ENCODE assay signal across 16 cellular contexts in genomic region chr10:129323877-129324276, GRCh38.
"Had no signal": no experiment of that assay in that cellular context is flagged by ENCODE, and none has a peak within 500 bp of the region (broad histone marks: within the 10 kb centered on the region; RNA-seq: fewer than 3 reads in every experiment).

No MANE protein-coding gene starts in this region.

- H3K4me3 ChIP-seq: esophagus squamous epithelium, neural progenitor cell, ovary, right lobe of liver, tibial artery, upper lobe of right lung, vagina had no signal

- H3K4me1 ChIP-seq: esophagus squamous epithelium, right lobe of liver, tibial artery, upper lobe of right lung had no signal

- H3K9ac ChIP-seq: neural progenitor cell had no signal

- H3K27ac ChIP-seq: esophagus squamous epithelium, foreskin keratinocyte, neural progenitor cell, ovary, right lobe of liver, tibial artery, upper lobe of right lung, vagina had no signal

- DNase-seq: effector memory CD8-positive, alpha-beta T cell; esophagus squamous epithelium; foreskin keratinocyte; head of caudate nucleus; hippocampal formation; midbrain; nucleus accumbens; ovary; right lobe of liver; stimulated activated CD4-positive, alpha-beta T cell treated with anti-CD3 and anti-CD28 coated beads, Interleukin-4, amount 100 ng/mL, for 1 hour; tibial artery; upper lobe of right lung had no signal

- ATAC-seq: effector memory CD8-positive, alpha-beta T cell; foreskin keratinocyte; natural killer cell treated with Interleukin-12 subunit alpha and Interleukin-12 subunit beta and Interleukin-15 and Interleukin-18, amount 100 ng/mL, for 72 hours; right lobe of liver; stimulated activated memory B cell treated with anti-CD40 and anti-IgM and Interleukin-4, amounts not matched to agents 10 μg/mL and 1 μg/mL and 100 μg/mL, for 72 hours; upper lobe of right lung had no signal

- H3K4me2 ChIP-seq: neural progenitor cell had no signal

- H3K36me3 ChIP-seq: esophagus squamous epithelium, neural progenitor cell, ovary, right lobe of liver, tibial artery, upper lobe of right lung, vagina had no signal

- H3K27me3 ChIP-seq: esophagus squamous epithelium, foreskin keratinocyte, neural progenitor cell, ovary, right lobe of liver, vagina had no signal

- H3K9me3 ChIP-seq: ovary, right lobe of liver, upper lobe of right lung, vagina had no signal

- H2AFZ ChIP-seq: neural progenitor cell had no signal
